Comparison of ENCODE assay signal across 15 cellular contexts in the genomic region with DNA sequence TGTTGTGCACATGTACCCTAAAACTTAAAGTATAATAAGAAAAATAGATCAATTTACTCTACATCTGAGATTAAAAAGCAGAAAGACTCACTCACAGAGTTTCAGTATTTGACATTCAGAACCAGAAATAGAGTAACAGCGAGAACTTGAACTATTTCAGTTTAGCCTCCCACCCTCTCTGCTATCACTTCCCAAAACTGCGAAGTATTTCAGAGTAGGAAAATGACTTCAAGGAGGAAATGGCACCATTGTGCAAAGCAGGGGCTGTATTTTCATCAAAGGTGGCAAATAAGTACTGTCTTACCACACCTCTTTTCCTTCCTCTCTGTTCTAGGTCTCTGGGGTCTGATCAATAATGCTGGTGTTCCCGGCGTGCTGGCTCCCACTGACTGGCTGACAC. TPM values are rescaled to one million over a fixed set of nuclear protein-coding genes. Genes with fewer than 3 reads are reported as not detected.
A peak's percentile ranks its signal among the peaks of the same experiment; 100 is the strongest.
DNase-seq lines count a peak whose midpoint lies in the region; ATAC-seq, FAIRE-seq and TF ChIP-seq lines count a peak whose summit lies in the region.
"Had no signal": no experiment of that assay in that cellular context is flagged by ENCODE, and none has a peak within 500 bp of the region (broad histone marks: within the 10 kb centered on the region; RNA-seq: fewer than 3 reads in every experiment).

No MANE protein-coding gene starts in this region.

- H3K9me3 ChIP-seq in K562 (replicated peaks; ENCODE audit: control insufficient read depth, insufficient read depth, low read depth, low read length) (no peaks in the 10 kb centered on the region), A673 (ENCODE audit: low read depth, low read length, poor library complexity, severe bottlenecking) (no peaks in the 10 kb centered on the region)

- POLR2A ChIA-PET in K562 (lab: Yijun Ruan, JAX), result no interaction called here
- POLR2A ChIA-PET in A673 (lab: Charles Lee; ENCODE audit: low non-redundant PET), result no interaction called here

- H3K79me2 ChIP-seq in K562 (ENCODE audit: control insufficient read depth, insufficient read depth, low read length), result no peaks in the 10 kb centered on the region

- H3K9me1 ChIP-seq in K562 (ENCODE audit: control insufficient read depth, insufficient read depth, low read length), result no peaks in the 10 kb centered on the region

- 67% methylated on average over 4 of the region's 4 CpGs for WGBS in K562 (ENCODE audit: insufficient coverage, low coverage, missing lambda C conversion rate)

- H3K4me1 ChIP-seq in K562 (replicated peaks in 1 of 2; ENCODE audit: control insufficient read depth in 2 of 2, insufficient read depth in 2 of 2, low read length in 2 of 2), result peaks cover 0 to 9% of the 10 kb centered on the region in 2 experiments; a peak in 4 of 5 replicates
- H3K4me1 ChIP-seq in A673 (ENCODE audit: insufficient read depth, low read length, poor library complexity, severe bottlenecking), result no peaks in the 10 kb centered on the region
- H3K4me1 ChIP-seq in foreskin keratinocyte, result no peaks in the 10 kb centered on the region

- FAIRE-seq in K562 (lab: Jason Lieb, UNC), result no peak

- H4K20me1 ChIP-seq in K562 (replicated peaks; ENCODE audit: control insufficient read depth, insufficient read depth, low read length), result no peaks in the 10 kb centered on the region

- no TSS peak for BruUV-seq in K562 (replicated peaks; lab: Mats Ljungman, UMichigan)
- no TSS peak for BruUV-seq in A673 (replicated peaks; lab: Mats Ljungman, UMichigan)

- peak overlapping the region; percentile 8; the same call in 1 of the 2 replicates for H2AFZ ChIP-seq in K562 (ENCODE audit: low read depth, low read length)

- H3K4me2 ChIP-seq in K562 (ENCODE audit: insufficient read depth, low read length), result no peak overlapping the region
- H3K4me2 ChIP-seq: smooth muscle cell had no signal

- no peak for TF ChIP-seq EP300 in K562 (IDR thresholded peaks at IDR 0.05; ENCODE audit: low read length)

- intact Hi-C loops in K562 (cut with micrococcal nuclease) (no loop called here), A673 (cut with micrococcal nuclease; ENCODE audit: unreplicated experiment) (no loop called here)

- H3K36me3 ChIP-seq in K562 (ENCODE audit: control insufficient read depth, insufficient read depth, low read length) (no peaks in the 10 kb centered on the region), A673 (ENCODE audit: insufficient read depth, low read length, poor library complexity, severe bottlenecking) (no peaks in the 10 kb centered on the region)

- no peak for TF ChIP-seq RAD21 in K562 (CRISPR knock-in tag; conservative IDR thresholded peaks at IDR 0.05 in 1 of 2, IDR thresholded peaks at IDR 0.05 in 1 of 2)

- DNase-seq in K562 (ENCODE audit: extremely low read depth in 1 of 4, low spot score in 3 of 4), result no peak
- no peak for DNase-seq in COR-L47 (lab: John Stamatoyannopoulos, UW)
- no peak for DNase-seq in A673 (ENCODE audit: low spot score)
- DNase-seq in foreskin keratinocyte, result no peak
- no peak for DNase-seq in COLO829 (ENCODE audit: low spot score)
- DNase-seq: activated CD4-positive, alpha-beta T cell treated with anti-CD3 and anti-CD28 coated beads for 48 hours; activated naive CD8-positive, alpha-beta T cell treated with anti-CD3 and anti-CD28 coated beads, Interleukin-2, amount 50 U/mL, for 24 hours; effector CD8-positive, alpha-beta T cell; NCI-H1105; stimulated activated naive CD4-positive, alpha-beta T cell had no signal

- no peak overlapping the region for H3K4me3 ChIP-seq in K562
- no peak overlapping the region for H3K4me3 ChIP-seq in A673 (ENCODE audit: low read depth, low read length, poor library complexity, severe bottlenecking)
- H3K4me3 ChIP-seq: smooth muscle cell had no signal

- H3K27ac ChIP-seq in K562 (ENCODE audit: extremely low read depth, low read depth, low read length) (no peak overlapping the region), A673 (ENCODE audit: low read depth, low read length, poor library complexity, severe bottlenecking) (no peak overlapping the region), foreskin keratinocyte (no peak overlapping the region)

- TF ChIP-seq CTCF in K562 (IDR thresholded peaks at IDR 0.05 in 2 of 3, conservative IDR thresholded peaks at IDR 0.05 in 1 of 3; ENCODE audit: insufficient read depth in 2 of 3, low read depth in 1 of 3, low read length in 3 of 3), result no peak
- no peak for TF ChIP-seq CTCF in A673 (conservative IDR thresholded peaks at IDR 0.05; ENCODE audit: low read depth, low read length)
- TF ChIP-seq CTCF in foreskin keratinocyte (conservative IDR thresholded peaks at IDR 0.05), result no peak

- H3K9ac ChIP-seq in K562 (ENCODE audit: insufficient read depth in 1 of 2, low read depth in 2 of 2, low read length in 2 of 2), result no peak overlapping the region

- no peak for TF ChIP-seq POLR2A in K562 (conservative IDR thresholded peaks at IDR 0.05)

- CTCF ChIA-PET in K562 (lab: Yijun Ruan, JAX; ENCODE audit: low intra/inter-chr PET ratio) (no interaction called here), A673 (lab: Charles Lee) (no interaction called here)

- in situ Hi-C loops in K562 (cut with MboI), result no loop called here

- ATAC-seq in GM18498 (IDR thresholded peaks at IDR 0.05; ENCODE audit: unreplicated experiment) (peak; percentile 56), GM21360 (IDR thresholded peaks at IDR 0.05; ENCODE audit: unreplicated experiment) (peak; percentile 71), HG03175 (IDR thresholded peaks at IDR 0.05; ENCODE audit: unreplicated experiment) (peak; percentile 35), K562 (no peak), foreskin keratinocyte (no peak)
- ATAC-seq: activated naive CD8-positive, alpha-beta T cell treated with anti-CD3 and anti-CD28 coated beads, Interleukin-2, amount 50 U/mL, for 24 hours; Panc1 had no signal

- H3K27me3 ChIP-seq in K562 (ENCODE audit: control insufficient read depth in 2 of 2, insufficient read depth in 2 of 2, low read length in 2 of 2), result no peaks in the 10 kb centered on the region
- peaks cover 5% of the 10 kb centered on the region for H3K27me3 ChIP-seq in A673 (replicated peaks; ENCODE audit: insufficient read depth, low read depth, low read length, poor library complexity)
- H3K27me3 ChIP-seq in foreskin keratinocyte, result no peaks in the 10 kb centered on the region

TF ChIP-seq in K562, 482 proteins besides CTCF, POLR2A, EP300 and RAD21:
- no peak for TF ChIP-seq CHD4 (IDR thresholded peaks at IDR 0.05; ENCODE audit: insufficient read depth, insufficient replicate concordance, low read depth, low read length, poor library complexity, severe bottlenecking)
- no peak for TF ChIP-seq TGIF2 (CRISPR knock-in tag; IDR thresholded peaks at IDR 0.05)
- no peak for TF ChIP-seq TCF7 (IDR thresholded peaks at IDR 0.05; ENCODE audit: borderline replicate concordance)
TF ChIP-seq in K562: peak in this region for 0.

RNA-seq across cellular contexts. Expression of a gene that starts 13.6 kb away (rescaled TPM):
- total RNA-seq in K562 (2011; cell fraction: chromatin; rRNA removed; ENCODE audit: low replicate concordance), result 0.28 and 0.58 TPM in 2 replicates
- total RNA-seq in K562 (2011; cell fraction: nucleolus; rRNA removed), result 0.50 and 0.53 TPM in 2 replicates
- total RNA-seq in K562 (2011; cell fraction: nucleoplasm; rRNA removed), result 0.73 and 0.99 TPM in 2 replicates
- total RNA-seq in K562 (2014; rRNA removed), result 0.08 and 0.27 TPM in 2 replicates
- 0.32 and 0.69 TPM in 2 replicates for total RNA-seq in K562 (2014; rRNA removed; fragmentation: Illumina TruSeq; extraction: Trizol)
- total RNA-seq in K562 (2015; rRNA removed; fragmentation: Illumina TruSeq; extraction: Trizol), result 1.5 and 1.8 TPM in 2 replicates
- total RNA-seq in K562 (2021), result 0.27 and 0.49 TPM in 2 replicates
- 0.54 and 0.71 TPM in 2 replicates for polyA plus RNA-seq in K562 (2011; rRNA removed)
- 0.19 TPM in 2 replicates for polyA plus RNA-seq in K562 (2011; cell fraction: cytosol; rRNA removed)
- 0.18 and 0.59 TPM in 2 replicates for polyA plus RNA-seq in K562 (2011; cell fraction: nucleus; rRNA removed)
- polyA plus RNA-seq in K562 (2012), result 0.76 and 0.79 TPM in 2 replicates
- 0.43 and 0.54 TPM in 2 replicates for polyA plus RNA-seq in K562 (2014; fragmentation: Illumina TruSeq; extraction: Trizol)
- polyA plus RNA-seq in K562 (2014; fragmentation: Nextera tagmentation; extraction: Ambion mirVana), result 1 to 10 TPM; 1.4 to 1.7 TPM
- 0.65 and 1.9 TPM in 2 replicates for polyA plus RNA-seq in K562 (2014; rRNA removed)
- polyA minus RNA-seq in K562 (2011; rRNA and poly(A)+ RNA removed), result 0.28 and 0.39 TPM in 2 replicates
- not detected in 2 replicates for polyA minus RNA-seq in K562 (2011; cell fraction: cytosol; rRNA and poly(A)+ RNA removed)
- polyA minus RNA-seq in K562 (2011; cell fraction: nucleus; rRNA and poly(A)+ RNA removed), result 0.27 and 0.33 TPM in 2 replicates
- not detected in 2 replicates for total RNA-seq in A673 (2021)
- 0.20 TPM in 1 of 2 replicates, not detected in the other for total RNA-seq in foreskin keratinocyte
- polyA plus RNA-seq in foreskin keratinocyte, result 0.09 and 0.10 TPM in 2 replicates

RNA-seq across cellular contexts. Expression of a gene that starts 51.9 kb away (rescaled TPM):
- total RNA-seq in K562 (2011; cell fraction: chromatin; rRNA removed; ENCODE audit: low replicate concordance), result 0.09 and 0.25 TPM in 2 replicates
- 0.13 and 0.17 TPM in 2 replicates for total RNA-seq in K562 (2011; cell fraction: nucleolus; rRNA removed)
- total RNA-seq in K562 (2011; cell fraction: nucleoplasm; rRNA removed), result not detected in 2 replicates
- total RNA-seq in K562 (2014; rRNA removed) (0.08 and 0.23 TPM in 2 replicates), K562 (2014; rRNA removed; fragmentation: Illumina TruSeq; extraction: Trizol) (0.10 and 0.11 TPM in 2 replicates), K562 (2015; rRNA removed; fragmentation: Illumina TruSeq; extraction: Trizol) (0.30 and 0.51 TPM in 2 replicates), K562 (2021) (0.18 and 0.25 TPM in 2 replicates), A673 (2021) (0.07 TPM in 1 of 2 replicates, not detected in the other), foreskin keratinocyte (not detected in 2 replicates)
- polyA plus RNA-seq in K562 (2011; rRNA removed) (0.03 and 0.06 TPM in 2 replicates), K562 (2014; fragmentation: Illumina TruSeq; extraction: Trizol) (0.09 and 0.10 TPM in 2 replicates), K562 (2014; fragmentation: Nextera tagmentation; extraction: Ambion mirVana) (under 1 TPM in 1 of 2 experiments, not detected in 1; 0.06 TPM), K562 (2014; rRNA removed) (0.04 and 0.08 TPM in 2 replicates), foreskin keratinocyte (not detected in 2 replicates)
- polyA plus RNA-seq in K562 (2011; cell fraction: cytosol; rRNA removed), result 0.01 TPM in 2 replicates
- polyA plus RNA-seq in K562 (2011; cell fraction: nucleus; rRNA removed), result 0.07 and 0.09 TPM in 2 replicates
- 0.12 and 0.40 TPM in 2 replicates for polyA plus RNA-seq in K562 (2012)
- 0.04 and 0.06 TPM in 2 replicates for polyA minus RNA-seq in K562 (2011; rRNA and poly(A)+ RNA removed)
- polyA minus RNA-seq in K562 (2011; cell fraction: cytosol; rRNA and poly(A)+ RNA removed), result not detected in 2 replicates
- 0.11 and 0.13 TPM in 2 replicates for polyA minus RNA-seq in K562 (2011; cell fraction: nucleus; rRNA and poly(A)+ RNA removed)

Comparison
In these comparisons a context has a peak if more than half of its experiments do, and no peak if none do; other contexts are left out.
1. ATAC-seq: peak in GM18498 (single experiment), GM21360 (single experiment) and HG03175 (single experiment); none in K562 (single experiment) and foreskin keratinocyte (single experiment).